In genomic region chr14:61898568-61898967, GRCh38 we compare ENCODE assay signal across 27 cellular contexts.
DNase-seq lines count a peak whose midpoint lies in the region; ATAC-seq, FAIRE-seq and TF ChIP-seq lines count a peak whose summit lies in the region.
"Had no signal": no experiment of that assay in that cellular context is flagged by ENCODE, and none has a peak within 500 bp of the region (broad histone marks: within the 10 kb centered on the region; RNA-seq: fewer than 3 reads in every experiment).

No MANE protein-coding gene starts in this region.

- no peaks in the 10 kb centered on the region for H3K79me2 ChIP-seq in Karpas-422 (ENCODE audit: low read length)

- H3K36me3 ChIP-seq in right atrium auricular region (no peaks in the 10 kb centered on the region), Karpas-422 (ENCODE audit: insufficient read depth, low read length) (no peaks in the 10 kb centered on the region), upper lobe of right lung (no peaks in the 10 kb centered on the region)
- H3K36me3 ChIP-seq: BE2C, BLaER1 had no signal

- H3K9me3 ChIP-seq in right atrium auricular region, result no peaks in the 10 kb centered on the region
- H3K9me3 ChIP-seq in Karpas-422 (ENCODE audit: low read length), result no peaks in the 10 kb centered on the region
- no peaks in the 10 kb centered on the region for H3K9me3 ChIP-seq in upper lobe of right lung
- H3K9me3 ChIP-seq: BE2C, BLaER1 had no signal

- FAIRE-seq in HTR-8/SVneo (lab: Jason Lieb, UNC), result peak; percentile 98
- FAIRE-seq: A204.1, GM12878, GM12892, GM18507 had no signal

- no peak for TF ChIP-seq CTCF in right atrium auricular region (IDR thresholded peaks at IDR 0.05)
- no peak for TF ChIP-seq CTCF in upper lobe of right lung (IDR thresholded peaks at IDR 0.05)

- H3K4me2 ChIP-seq in Karpas-422 (ENCODE audit: low read depth, low read length, poor library complexity, severe bottlenecking), result no peak overlapping the region
- H3K4me2 ChIP-seq: BLaER1 had no signal

- intact Hi-C loops in Right ventricle myocardium superior (cut with DNase I), result loop anchor here (10.0 kb wide), 1 partner anchor 226 kb away; no protein-coding TSS in a partner anchor
- intact Hi-C loops in upper lobe of right lung (cut with DNase I), result no loop called here

- H3K9ac ChIP-seq in Karpas-422 (ENCODE audit: low read length), result no peak overlapping the region
- H3K9ac ChIP-seq: BLaER1 had no signal

- H4K20me1 ChIP-seq in Karpas-422 (ENCODE audit: insufficient read depth, low read depth, low read length), result no peaks in the 10 kb centered on the region
- H4K20me1 ChIP-seq: BLaER1 had no signal

- H3K9me2 ChIP-seq in Karpas-422 (replicated peaks; ENCODE audit: insufficient read depth, low read length), result no peaks in the 10 kb centered on the region

- H3K4me3 ChIP-seq in right atrium auricular region, result no peak overlapping the region
- H3K4me3 ChIP-seq in Karpas-422 (ENCODE audit: low read length), result no peak overlapping the region
- H3K4me3 ChIP-seq in upper lobe of right lung, result no peak overlapping the region
- H3K4me3 ChIP-seq: BLaER1, GM12878 had no signal

- H3K27me3 ChIP-seq in right atrium auricular region, result no peaks in the 10 kb centered on the region
- H3K27me3 ChIP-seq in Karpas-422 (ENCODE audit: low read length), result no peaks in the 10 kb centered on the region
- H3K27me3 ChIP-seq in upper lobe of right lung, result no peaks in the 10 kb centered on the region
- H3K27me3 ChIP-seq: BE2C, BLaER1 had no signal

- H3K4me1 ChIP-seq in right atrium auricular region (peaks cover 0 to 3% of the 10 kb centered on the region in 2 donors), Karpas-422 (ENCODE audit: low read length) (peaks cover 63% of the 10 kb centered on the region), upper lobe of right lung (no peaks in the 10 kb centered on the region)
- H3K4me1 ChIP-seq: BE2C, BLaER1 had no signal

- no peak for ATAC-seq in Right ventricle myocardium superior (ENCODE audit: poor library complexity)
- peak; percentile 23 for ATAC-seq in upper lobe of right lung
- ATAC-seq in HG03196 (IDR thresholded peaks at IDR 0.05; ENCODE audit: unreplicated experiment), result no peak
- ATAC-seq: GM12878 had no signal

- H2AFZ ChIP-seq in Karpas-422 (ENCODE audit: low read length), result no peak overlapping the region

- DNase-seq in right atrium auricular region (ENCODE audit: low spot score) (peak; percentile 63), Right ventricle myocardium superior (no peak), HTR-8/SVneo (ENCODE audit: insufficient read length, low spot score) (no peak), Karpas-422 (no peak), upper lobe of right lung (no peak), NCI-H2196 (lab: John Stamatoyannopoulos, UW; ENCODE audit: unreplicated experiment) (no peak)
- DNase-seq: 8988T; ACHN; BE2C; C1 segment of cervical spinal cord; CD4-positive, alpha-beta memory T cell; CD4-positive, CD25-positive, alpha-beta regulatory T cell; CD8-positive, alpha-beta memory T cell; COR-L47; DMS 273 treated with DMSO at 0.1 percent for 48 hours; DMS153; DMS53; DMS79; DND-41; EL; GDM1 had no signal

- H3K27ac ChIP-seq in right atrium auricular region (peak overlapping the region; percentile 22 to 70), Karpas-422 (ENCODE audit: low read length) (peak overlapping the region; percentile 64), upper lobe of right lung (no peak overlapping the region)
- H3K27ac ChIP-seq: BLaER1 had no signal
